29 cellular contexts compared by ENCODE assay signal in the genomic region with DNA sequence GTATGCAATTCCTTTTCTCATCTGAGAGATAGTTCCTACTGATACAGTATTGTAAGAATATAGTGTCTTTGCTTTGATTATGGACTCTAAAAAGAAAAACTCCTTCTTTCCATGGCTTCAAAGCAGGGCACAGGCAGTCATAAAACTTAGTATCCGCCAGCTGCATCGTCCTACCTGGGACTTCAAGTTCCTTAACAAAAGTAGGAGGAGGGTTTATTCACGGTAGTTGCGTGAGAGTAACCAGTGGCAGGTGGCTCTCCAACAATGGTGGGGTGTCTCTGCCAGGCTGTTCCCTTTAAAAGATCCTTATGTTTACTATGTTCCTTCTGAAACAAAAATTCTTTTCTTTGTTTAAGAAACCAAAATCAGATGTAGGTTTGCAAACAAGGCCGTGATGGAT.
"Had no signal": no experiment of that assay in that cellular context is flagged by ENCODE, and none has a peak within 500 bp of the region (broad histone marks: within the 10 kb centered on the region; RNA-seq: fewer than 3 reads in every experiment).

No MANE protein-coding gene starts in this region.

- H3K36me3 ChIP-seq: adrenal gland, esophagus squamous epithelium, heart right ventricle, left lung, lower lobe of right lung, right lobe of liver, thoracic aorta, upper lobe of left lung, WERI-Rb-1 had no signal

- H3K4me3 ChIP-seq: adrenal gland, body of pancreas, esophagus squamous epithelium, heart right ventricle, left lung, lower lobe of right lung, right lobe of liver, thoracic aorta, upper lobe of left lung had no signal

- DNase-seq: activated CD4-positive, alpha-beta memory T cell treated with anti-CD3 and anti-CD28 coated beads for 36 hours; activated CD4-positive, alpha-beta T cell treated with anti-CD3 and anti-CD28 coated beads for 48 hours; activated CD8-positive, alpha-beta memory T cell treated with anti-CD3 and anti-CD28 coated beads, Interleukin-2, amount 50 U/mL, for 4 hours; activated effector memory CD4-positive, alpha-beta T cell treated with anti-CD3 and anti-CD28 coated beads, Interleukin-2, amount 50 U/mL, for 16 hours; activated naive CD4-positive, alpha-beta T cell treated with anti-CD3 and anti-CD28 coated beads for 36 hours; activated naive CD8-positive, alpha-beta T cell treated with anti-CD3 and anti-CD28 coated beads for 36 hours; activated T-cell treated with anti-CD3 and anti-CD28 coated beads, Interleukin-2, amount 50 U/mL, for 1 hour; adrenal gland; aorta; body of pancreas; dermis blood vessel endothelial cell; effector CD4-positive, alpha-beta T cell; esophagus squamous epithelium; foreskin melanocyte; heart right ventricle; kidney glomerular epithelial cell; left lung; lower lobe of right lung; mesenchymal stem cell; right lobe of liver; stimulated activated CD4-positive, alpha-beta T cell treated with anti-CD3 and anti-CD28 coated beads, Interleukin-2, amount 100 ng/mL, for 48 hours; stimulated activated naive CD4-positive, alpha-beta T cell treated with Interleukin-2 at 50 U/mL for 16 hours; T1000; upper lobe of left lung; WERI-Rb-1 had no signal

- ATAC-seq: activated CD4-positive, CD25-positive, alpha-beta regulatory T cell treated with anti-CD3 and anti-CD28 coated beads, Interleukin-2, amount 50 U/mL, for 24 hours; body of pancreas; heart right ventricle; left lung; lower lobe of right lung; natural killer cell treated with Interleukin-12 subunit alpha and Interleukin-12 subunit beta and Interleukin-15 and Interleukin-18, amount 100 ng/mL, for 72 hours; right lobe of liver had no signal

- H3K4me1 ChIP-seq: adrenal gland, body of pancreas, esophagus squamous epithelium, right lobe of liver had no signal

- H3K9me3 Mint-ChIP-seq: activated CD4-positive, alpha-beta memory T cell treated with anti-CD3 and anti-CD28 coated beads for 36 hours; activated naive CD4-positive, alpha-beta T cell treated with anti-CD3 and anti-CD28 coated beads for 36 hours; natural killer cell treated with Interleukin-12 subunit alpha and Interleukin-12 subunit beta and Interleukin-15 and Interleukin-18, amount 100 ng/mL, for 72 hours had no signal

- H3K27ac ChIP-seq: adrenal gland, body of pancreas, esophagus squamous epithelium, heart right ventricle, left lung, lower lobe of right lung, right lobe of liver, thoracic aorta, upper lobe of left lung, WERI-Rb-1 had no signal

- H3K36me3 Mint-ChIP-seq: activated CD4-positive, alpha-beta memory T cell treated with anti-CD3 and anti-CD28 coated beads for 36 hours; natural killer cell treated with Interleukin-12 subunit alpha and Interleukin-12 subunit beta and Interleukin-15 and Interleukin-18, amount 100 ng/mL, for 72 hours had no signal

- H3K27me3 ChIP-seq: adrenal gland, body of pancreas, esophagus squamous epithelium, heart right ventricle, left lung, right lobe of liver, upper lobe of left lung had no signal

- H3K27me3 Mint-ChIP-seq: activated CD4-positive, alpha-beta memory T cell treated with anti-CD3 and anti-CD28 coated beads for 36 hours; activated naive CD8-positive, alpha-beta T cell treated with anti-CD3 and anti-CD28 coated beads for 36 hours had no signal

- H3K9me3 ChIP-seq: adrenal gland, body of pancreas, esophagus squamous epithelium, heart right ventricle, left lung, lower lobe of right lung, right lobe of liver, thoracic aorta, upper lobe of left lung had no signal

- H3K4me3 Mint-ChIP-seq: activated CD4-positive, alpha-beta memory T cell treated with anti-CD3 and anti-CD28 coated beads for 36 hours; activated naive CD4-positive, alpha-beta T cell treated with anti-CD3 and anti-CD28 coated beads for 36 hours; activated naive CD8-positive, alpha-beta T cell treated with anti-CD3 and anti-CD28 coated beads for 36 hours; activated T-helper 1 cell treated with anti-CD3 and anti-CD28 coated beads, Interleukin-12 subunit alpha, Interleukin-12 subunit beta, Interleukin-2, Interleukin-4 antibody, amounts not matched to agents 30 ng/mL and 10 ng/mL and 1 ng/mL, durations not matched to agents 14 hours and 24 hours and 36 hours had no signal

- H3K27ac Mint-ChIP-seq: activated naive CD4-positive, alpha-beta T cell treated with anti-CD3 and anti-CD28 coated beads for 36 hours; activated naive CD8-positive, alpha-beta T cell treated with anti-CD3 and anti-CD28 coated beads for 36 hours; activated T-helper 1 cell treated with anti-CD3 and anti-CD28 coated beads, Interleukin-12 subunit alpha, Interleukin-12 subunit beta, Interleukin-2, Interleukin-4 antibody, amounts not matched to agents 30 ng/mL and 10 ng/mL and 1 ng/mL, durations not matched to agents 14 hours and 24 hours and 36 hours had no signal
